In genomic region chr2:171272039-171272438, GRCh38 we compare ENCODE assay signal across 8 cellular contexts.
DNase-seq lines count a peak whose midpoint lies in the region; ATAC-seq, FAIRE-seq and TF ChIP-seq lines count a peak whose summit lies in the region.

No MANE protein-coding gene starts in this region.

- dilution Hi-C loops in mammary epithelial cell (cut with HindIII; ENCODE audit: low sequenced_read_pairs), result no loop called here

- H3K27me3 Mint-ChIP-seq in activated T-helper 1 cell treated with anti-CD3 and anti-CD28 coated beads, Interleukin-12 subunit alpha, Interleukin-12 subunit beta, Interleukin-2, Interleukin-4 antibody, amounts not matched to agents 30 ng/mL and 10 ng/mL and 1 ng/mL, durations not matched to agents 14 hours and 24 hours and 36 hours (ENCODE audit: insufficient read depth), result no peaks in the 10 kb centered on the region

- intact Hi-C loops in mammary epithelial cell (cut with micrococcal nuclease), result loop anchor here (1.0 to 2.0 kb wide), 5 partner anchors 47 to 298 kb away; partner anchors contain the start of genes DCAF17 and TLK1
- intact Hi-C loops in HepG2 (cut with micrococcal nuclease; ENCODE audit: unreplicated experiment), result no loop called here
- intact Hi-C loops in activated T-helper 1 cell treated with anti-CD3 and anti-CD28 coated beads, Interleukin-12 subunit alpha, Interleukin-12 subunit beta, Interleukin-2, Interleukin-4 antibody, amounts not matched to agents 30 ng/mL and 10 ng/mL and 1 ng/mL, durations not matched to agents 14 hours and 24 hours and 36 hours (cut with micrococcal nuclease), result no loop called here

- POLR2A ChIA-PET in AG04449 (lab: Yijun Ruan, JAX) (no interaction called here), HepG2 (lab: Yijun Ruan, JAX) (no interaction called here)

- H3K4me3 ChIP-seq in AG04449 (ENCODE audit: low read depth, low read length) (no peak overlapping the region), mammary epithelial cell (replicated peaks in 1 of 3; ENCODE audit: insufficient read depth in 1 of 3, low read depth in 2 of 3, low read length in 3 of 3) (no peak overlapping the region), HepG2 (replicated peaks in 1 of 3; ENCODE audit: insufficient read depth in 1 of 3, low read depth in 2 of 3, low read length in 3 of 3) (no peak overlapping the region)

- H3K79me2 ChIP-seq in mammary epithelial cell (ENCODE audit: insufficient read depth, low read length) (no peaks in the 10 kb centered on the region), HepG2 (ENCODE audit: insufficient read depth, low read length) (no peaks in the 10 kb centered on the region)

- no peaks in the 10 kb centered on the region for H3K4me1 Mint-ChIP-seq in activated T-helper 1 cell treated with anti-CD3 and anti-CD28 coated beads, Interleukin-12 subunit alpha, Interleukin-12 subunit beta, Interleukin-2, Interleukin-4 antibody, amounts not matched to agents 30 ng/mL and 10 ng/mL and 1 ng/mL, durations not matched to agents 14 hours and 24 hours and 36 hours (ENCODE audit: low read depth)

- peak; percentile 97 for ATAC-seq in HepG2
- no peak for ATAC-seq in HG03432 (IDR thresholded peaks at IDR 0.05; ENCODE audit: unreplicated experiment)
- no peak for ATAC-seq in GM18511 (IDR thresholded peaks at IDR 0.05; ENCODE audit: unreplicated experiment)

- no peaks in the 10 kb centered on the region for H3K36me3 ChIP-seq in mammary epithelial cell (ENCODE audit: insufficient read depth, low read length)
- no peaks in the 10 kb centered on the region for H3K36me3 ChIP-seq in HepG2 (replicated peaks in 1 of 2; ENCODE audit: control insufficient read depth in 1 of 2, insufficient read depth in 2 of 2, low read length in 2 of 2)

- no peak overlapping the region for H3K27ac Mint-ChIP-seq in activated T-helper 1 cell treated with anti-CD3 and anti-CD28 coated beads, Interleukin-12 subunit alpha, Interleukin-12 subunit beta, Interleukin-2, Interleukin-4 antibody, amounts not matched to agents 30 ng/mL and 10 ng/mL and 1 ng/mL, durations not matched to agents 14 hours and 24 hours and 36 hours

- H3K27me3 ChIP-seq in mammary epithelial cell (ENCODE audit: insufficient read depth, low read length), result no peaks in the 10 kb centered on the region
- H3K27me3 ChIP-seq in HepG2 (ENCODE audit: control insufficient read depth in 1 of 2, insufficient read depth in 2 of 2, low read length in 2 of 2), result no peaks in the 10 kb centered on the region

- no peaks in the 10 kb centered on the region for H3K36me3 Mint-ChIP-seq in activated T-helper 1 cell treated with anti-CD3 and anti-CD28 coated beads, Interleukin-12 subunit alpha, Interleukin-12 subunit beta, Interleukin-2, Interleukin-4 antibody, amounts not matched to agents 30 ng/mL and 10 ng/mL and 1 ng/mL, durations not matched to agents 14 hours and 24 hours and 36 hours (ENCODE audit: low read depth)

- TF ChIP-seq CTCF in AG04449 (IDR thresholded peaks at IDR 0.05; ENCODE audit: insufficient read depth, low read length, missing control alignments) (no peak), mammary epithelial cell (conservative IDR thresholded peaks at IDR 0.05 in 1 of 2, IDR thresholded peaks at IDR 0.05 in 1 of 2; ENCODE audit: extremely low read depth in 1 of 2, insufficient read depth in 1 of 2, low read depth in 1 of 2, low read length in 2 of 2) (no peak), HepG2 (CRISPR knock-in tag; IDR thresholded peaks at IDR 0.05) (no peak)

- H3K27ac ChIP-seq in mammary epithelial cell (ENCODE audit: insufficient read depth, low read depth, low read length), result peak overlapping the region; percentile 50
- H3K27ac ChIP-seq in HepG2 (ENCODE audit: extremely low read length, insufficient read depth, low read length), result no peak overlapping the region

- H3K4me3 Mint-ChIP-seq in activated T-helper 1 cell treated with anti-CD3 and anti-CD28 coated beads, Interleukin-12 subunit alpha, Interleukin-12 subunit beta, Interleukin-2, Interleukin-4 antibody, amounts not matched to agents 30 ng/mL and 10 ng/mL and 1 ng/mL, durations not matched to agents 14 hours and 24 hours and 36 hours, result no peak overlapping the region

- no peaks in the 10 kb centered on the region for H3K9me3 ChIP-seq in mammary epithelial cell (replicated peaks; ENCODE audit: insufficient read depth, low read length)
- no peaks in the 10 kb centered on the region for H3K9me3 ChIP-seq in HepG2 (ENCODE audit: low read length)

- CTCF ChIA-PET in AG04449 (lab: Yijun Ruan, JAX), result interaction anchor here (1.3 kb wide), 1 partner anchor 26 kb away, joined by 3 read pairs; no protein-coding TSS in a partner anchor
- CTCF ChIA-PET in mammary epithelial cell (lab: Charles Lee; ENCODE audit: low non-redundant PET), result no interaction called here
- CTCF ChIA-PET in HepG2 (lab: Yijun Ruan, JAX; ENCODE audit: low intra/inter-chr PET ratio, low total read pairs), result no interaction called here

- H3K9me3 Mint-ChIP-seq in activated T-helper 1 cell treated with anti-CD3 and anti-CD28 coated beads, Interleukin-12 subunit alpha, Interleukin-12 subunit beta, Interleukin-2, Interleukin-4 antibody, amounts not matched to agents 30 ng/mL and 10 ng/mL and 1 ng/mL, durations not matched to agents 14 hours and 24 hours and 36 hours, result no peaks in the 10 kb centered on the region

- no peak for FAIRE-seq in HepG2 (lab: Jason Lieb, UNC)

- H4K20me1 ChIP-seq in mammary epithelial cell (ENCODE audit: insufficient read depth, low read length), result no peaks in the 10 kb centered on the region
- H4K20me1 ChIP-seq in HepG2 (ENCODE audit: insufficient read depth, low read length), result no peaks in the 10 kb centered on the region

- BruUV-seq in mammary epithelial cell (replicated peaks; lab: Mats Ljungman, UMichigan), result no TSS peak
- no TSS peak for BruUV-seq in HepG2 (replicated peaks; lab: Mats Ljungman, UMichigan)

- DNase-seq in AG04449 (ENCODE audit: low read depth, low spot score) (peak; percentile 69), Kasumi-1 (lab: John Stamatoyannopoulos, UW) (peak; percentile 32 to 39), mammary epithelial cell (peak; percentile 98), HepG2 (ENCODE audit: low spot score) (peak; percentile 88), NCI-H1105 (lab: John Stamatoyannopoulos, UW) (no peak)
- no peak for DNase-seq in activated T-helper 1 cell treated with anti-CD3 and anti-CD28 coated beads, Interleukin-12 subunit alpha, Interleukin-12 subunit beta, Interleukin-2, Interleukin-4 antibody, amounts not matched to agents 30 ng/mL and 10 ng/mL and 1 ng/mL, durations not matched to agents 14 hours and 24 hours and 36 hours (ENCODE audit: low spot score)

- in situ Hi-C loops in mammary epithelial cell (cut with MboI; ENCODE audit: low sequenced_read_pairs in 2 of 2), result no loop called here
- in situ Hi-C loops in HepG2 (cut with HindIII; ENCODE audit: extremely low pct_ligation_motif_present, low pct_unique_long_range_greater_than_20kb), result no loop called here

- no peak overlapping the region for H2AFZ ChIP-seq in mammary epithelial cell (ENCODE audit: low read depth, low read length)
- no peak overlapping the region for H2AFZ ChIP-seq in HepG2 (ENCODE audit: low read length)

- peaks cover 17% of the 10 kb centered on the region for H3K4me1 ChIP-seq in mammary epithelial cell (ENCODE audit: insufficient read depth, low read length)
- peaks cover 12% of the 10 kb centered on the region for H3K4me1 ChIP-seq in HepG2 (ENCODE audit: insufficient read depth, low read length)

- TF ChIP-seq RAD21 in HepG2 (CRISPR knock-in tag; IDR thresholded peaks at IDR 0.05), result no peak

- H3K4me2 ChIP-seq in mammary epithelial cell (ENCODE audit: insufficient read depth, low read depth, low read length), result peak overlapping the region; percentile 69
- H3K4me2 ChIP-seq in HepG2 (ENCODE audit: low read depth, low read length), result no peak overlapping the region

- TF ChIP-seq EP300 in HepG2 (IDR thresholded peaks at IDR 0.05; ENCODE audit: low read depth in 2 of 2, low read length in 2 of 2) (no peak), HepG2 (CRISPR knock-in tag; IDR thresholded peaks at IDR 0.05; ENCODE audit: borderline replicate concordance) (peak; percentile 39; the same call in 1 of the 2 replicates)

- H3K9ac ChIP-seq in mammary epithelial cell (ENCODE audit: insufficient read depth, low read length) (no peak overlapping the region), HepG2 (ENCODE audit: insufficient read depth, low read depth, low read length) (no peak overlapping the region)

- TF ChIP-seq POLR2A in HepG2 (IDR thresholded peaks at IDR 0.05; ENCODE audit: insufficient read depth in 1 of 2, low read depth in 2 of 2, low read length in 2 of 2), result no peak

TF ChIP-seq in HepG2, 621 proteins besides CTCF, POLR2A, EP300 and RAD21 (continues in another document):
- peak; percentile 80; the same call in 1 of the 2 replicates for TF ChIP-seq JUND (CRISPR knock-in tag; IDR thresholded peaks at IDR 0.05)
- peak; percentile 92 for TF ChIP-seq ZEB1 (IDR thresholded peaks at IDR 0.05; ENCODE audit: insufficient replicate concordance, low read depth)
- TF ChIP-seq KAT8 (CRISPR knock-in tag; IDR thresholded peaks at IDR 0.05), result peak; percentile 34; the same call in 1 of the 2 replicates
- TF ChIP-seq, protein P1, sequence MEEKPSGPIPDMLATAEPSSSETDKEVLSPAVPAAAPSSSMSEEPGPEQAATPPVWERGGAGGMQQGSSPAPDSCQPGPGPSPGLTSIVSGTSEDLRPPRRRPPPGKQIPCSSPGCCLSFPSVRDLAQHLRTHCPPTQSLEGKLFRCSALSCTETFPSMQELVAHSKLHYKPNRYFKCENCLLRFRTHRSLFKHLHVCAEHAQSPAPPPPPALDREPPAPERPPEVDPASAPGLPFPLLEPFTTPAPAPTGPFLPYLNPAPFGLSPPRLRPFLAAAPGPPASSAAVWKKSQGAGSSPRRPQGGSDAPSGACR (CRISPR knock-in tag; IDR thresholded peaks at IDR 0.05), result no peak
- TF ChIP-seq ZNF24 (IDR thresholded peaks at IDR 0.05), result no peak
- no peak for TF ChIP-seq RARG (CRISPR knock-in tag; IDR thresholded peaks at IDR 0.05; ENCODE audit: low read depth)
- peak; percentile 42 for TF ChIP-seq SAP130 (CRISPR knock-in tag; IDR thresholded peaks at IDR 0.05; ENCODE audit: low read depth)
- 0 out of 2 replicates have a peak, but pooled peaks have one; percentile 76 for TF ChIP-seq ZNF382 (CRISPR knock-in tag; IDR thresholded peaks at IDR 0.05; ENCODE audit: borderline replicate concordance)
- no peak for TF ChIP-seq SMAD3 (CRISPR knock-in tag; IDR thresholded peaks at IDR 0.05)
- peak; percentile 28; the same call in 1 of the 2 replicates for TF ChIP-seq FOXA1 (IDR thresholded peaks at IDR 0.05)
- peak; percentile 79 for TF ChIP-seq FOXA1 (CRISPR knock-in tag; IDR thresholded peaks at IDR 0.05)
- no peak for TF ChIP-seq CCDC6 (CRISPR knock-in tag; IDR thresholded peaks at IDR 0.05)
- no peak for TF ChIP-seq ZBTB7A (CRISPR knock-in tag; IDR thresholded peaks at IDR 0.05)
- TF ChIP-seq XRCC5 (optimal IDR thresholded peaks at IDR 0.05; ENCODE audit: low read length), result peak; percentile 71
- 0 out of 2 replicates have a peak, but pooled peaks have one; percentile 21 for TF ChIP-seq IRF2 (CRISPR knock-in tag; IDR thresholded peaks at IDR 0.05)
- TF ChIP-seq NR2F1 (CRISPR knock-in tag; IDR thresholded peaks at IDR 0.05), result 0 out of 4 replicates have a peak, but pooled peaks of 1 of the 2 experiments have one; percentile 23
- TF ChIP-seq ZNF12 (CRISPR knock-in tag; IDR thresholded peaks at IDR 0.05), result peak; percentile 95

Comparison
In these comparisons a context has a peak if more than half of its experiments do, and no peak if none do; other contexts are left out.
1. DNase-seq: peak in AG04449 (single experiment), Kasumi-1 (2 of 2), mammary epithelial cell (single experiment) and HepG2 (single experiment); none in NCI-H1105 (single experiment) and activated T-helper 1 cell treated with anti-CD3 and anti-CD28 coated beads, Interleukin-12 subunit alpha, Interleukin-12 subunit beta, Interleukin-2, Interleukin-4 antibody, amounts not matched to agents 30 ng/mL and 10 ng/mL and 1 ng/mL, durations not matched to agents 14 hours and 24 hours and 36 hours (single experiment).